In the genomic region with DNA sequence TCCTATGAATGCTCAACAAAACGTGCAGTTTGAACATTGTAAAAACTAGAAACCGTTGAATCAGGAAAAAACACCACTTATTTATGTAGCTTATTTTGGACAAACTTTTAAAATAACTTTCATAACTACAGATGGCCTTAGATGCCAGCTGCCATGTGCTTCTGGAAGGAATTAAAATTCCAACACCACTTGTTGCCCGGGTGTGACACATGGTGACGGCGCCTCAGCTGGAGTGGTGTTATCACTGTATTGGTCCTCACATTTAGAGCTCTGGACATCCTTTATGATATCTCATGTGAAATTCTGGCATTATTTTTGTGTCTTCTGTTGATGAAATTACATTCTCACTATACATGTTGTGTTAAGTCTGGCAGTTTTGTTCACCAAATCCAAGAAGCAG, we compare ENCODE assay signal across 22 cellular contexts.
"Had no signal": no experiment of that assay in that cellular context is flagged by ENCODE, and none has a peak within 500 bp of the region (broad histone marks: within the 10 kb centered on the region; RNA-seq: fewer than 3 reads in every experiment).

No MANE protein-coding gene starts in this region.

- H3K9me3 ChIP-seq: esophagus squamous epithelium, prostate gland, right atrium auricular region, sigmoid colon, spleen, testis, tibial artery had no signal

- H3K4me3 ChIP-seq: coronary artery, esophagus squamous epithelium, lung, prostate gland, right atrium auricular region, sigmoid colon, skin epidermis, spleen, tibial artery had no signal

- H3K4me1 ChIP-seq: esophagus squamous epithelium, prostate gland, right atrium auricular region, sigmoid colon, spleen, testis, tibial artery had no signal

- H3K27ac ChIP-seq: coronary artery, esophagus squamous epithelium, prostate gland, sigmoid colon, skin epidermis, spleen, testis, tibial artery had no signal

- H3K36me3 ChIP-seq: esophagus squamous epithelium, prostate gland, right atrium auricular region, sigmoid colon, spleen, tibial artery had no signal

- H3K27me3 ChIP-seq: esophagus squamous epithelium, right atrium auricular region, sigmoid colon, spleen, testis, tibial artery had no signal

- DNase-seq: effector memory CD8-positive, alpha-beta T cell; erythroblast; esophagus squamous epithelium; hypothalamus; immature natural killer cell; islet precursor cell; kidney glomerular epithelial cell; naive thymus-derived CD8-positive, alpha-beta T cell; nephron progenitor cell; nucleus accumbens; sigmoid colon; spleen; stimulated activated CD4-positive, alpha-beta T cell treated with anti-CD3 and anti-CD28 coated beads, Interleukin-4, amount 100 ng/mL, for 4 hours; stimulated activated naive CD8-positive, alpha-beta T cell treated with anti-CD3 and anti-CD28 coated beads, Interleukin-15, Interleukin-2, amounts not matched to agents 100 U/mL and 50 U/mL, for 24 hours; substantia nigra; tibial artery had no signal
